8 cellular contexts compared by ENCODE assay signal in the genomic region with DNA sequence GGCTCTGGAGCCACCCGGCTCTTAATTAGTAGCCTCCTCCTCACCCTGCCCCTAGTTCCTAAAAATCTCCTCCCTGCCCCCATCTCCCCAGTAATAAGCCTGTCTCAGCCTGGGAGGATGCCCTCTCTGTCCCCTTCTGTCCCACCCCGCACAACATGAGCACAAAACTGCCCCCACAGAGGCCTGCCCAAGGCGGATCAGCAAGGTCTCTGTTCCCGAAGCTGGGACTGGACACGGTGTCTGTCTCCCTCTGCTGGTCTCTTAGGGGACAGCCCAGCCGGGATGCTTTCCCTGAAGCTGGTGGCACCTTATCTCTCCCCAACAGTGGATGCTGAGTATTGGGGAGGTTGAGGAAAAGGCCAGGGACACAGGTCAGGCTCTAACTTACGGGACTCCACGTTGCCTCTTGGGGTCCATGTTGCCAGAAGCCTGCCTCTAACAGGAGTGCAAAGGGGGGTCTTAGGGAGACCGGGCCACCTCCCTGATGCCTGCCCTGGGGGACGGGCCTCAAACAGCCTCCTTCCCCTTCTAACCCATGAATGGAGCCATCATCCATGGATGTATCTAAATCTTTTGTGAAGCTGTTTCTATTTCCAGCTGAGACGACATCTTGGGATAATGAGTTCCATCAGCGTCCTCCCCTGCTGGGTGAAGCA. TPM values are rescaled to one million over a fixed set of nuclear protein-coding genes. Genes with fewer than 3 reads are reported as not detected.
DNase-seq lines count a peak whose midpoint lies in the region; ATAC-seq and TF ChIP-seq lines count a peak whose summit lies in the region.

No MANE protein-coding gene starts in this region.

- POLR2A ChIA-PET in activated CD8-positive, alpha-beta T cell treated with anti-CD3 and anti-CD28 coated beads for 36 hours (lab: Charles Lee) = interaction anchor here (0.6 to 3.3 kb wide), 9 partner anchors 12 to 119 kb away, joined by 3 to 16 read pairs (median 6); partner anchors contain the start of genes POLD4, PPP1CA and TBC1D10C

- H3K4me2 ChIP-seq in mesendoderm (ENCODE audit: low read length) = no peak overlapping the region

- H3K4me3 ChIP-seq in mesendoderm (ENCODE audit: low read length) = no peak overlapping the region

- H4K5ac ChIP-seq in mesendoderm (ENCODE audit: low read length) = no peak overlapping the region

- H3K27ac Mint-ChIP-seq in activated CD8-positive, alpha-beta T cell treated with anti-CD3 and anti-CD28 coated beads for 36 hours = no peak overlapping the region

- no peak overlapping the region for H2BK15ac ChIP-seq in mesendoderm (replicated peaks; ENCODE audit: low read depth)

- CTCF ChIA-PET in activated CD8-positive, alpha-beta T cell treated with anti-CD3 and anti-CD28 coated beads for 36 hours (lab: Charles Lee) = interaction anchor here (0.6 to 30.8 kb wide), 37 partner anchors 11 to 215 kb away, joined by 3 to 883 read pairs (median 4); partner anchors contain the start of genes ANKRD13D, CLCF1, POLD4 and PPP1CA

- TF ChIP-seq CTCF in activated CD8-positive, alpha-beta T cell treated with anti-CD3 and anti-CD28 coated beads for 36 hours (IDR thresholded peaks at IDR 0.05) = peak; percentile 94

- H3K79me2 ChIP-seq in mesendoderm (ENCODE audit: control insufficient read depth, insufficient read depth, low read length) = no peaks in the 10 kb centered on the region

- no peak overlapping the region for H2BK120ac ChIP-seq in mesendoderm (ENCODE audit: low read depth, low read length)

- H3K36me3 Mint-ChIP-seq in activated CD8-positive, alpha-beta T cell treated with anti-CD3 and anti-CD28 coated beads for 36 hours (ENCODE audit: low read depth) = no peaks in the 10 kb centered on the region

- H3K4ac ChIP-seq in mesendoderm (ENCODE audit: low read depth, low read length) = no peak overlapping the region

- H4K8ac ChIP-seq in mesendoderm (ENCODE audit: low read depth, low read length) = no peak overlapping the region

- no peaks in the 10 kb centered on the region for H3K27me3 ChIP-seq in mesendoderm (ENCODE audit: insufficient read depth, low read length, poor library complexity)

- DNase-seq in DMS114 treated with DMSO at 0.1 percent for 48 hours (lab: John Stamatoyannopoulos, UW; ENCODE audit: unreplicated experiment) = peak; percentile 82
- peak; percentile 83 for DNase-seq in NCI-H82 (lab: John Stamatoyannopoulos, UW)
- peak; percentile 90 for DNase-seq in activated CD8-positive, alpha-beta T cell treated with anti-CD3 and anti-CD28 coated beads for 36 hours
- DNase-seq in effector CD8-positive, alpha-beta T cell (lab: John Stamatoyannopoulos, UW) = peak; percentile 73
- peak; percentile 80 for DNase-seq in mesendoderm
- peak; percentile 64 to 70 for DNase-seq in stimulated activated CD8-positive, alpha-beta memory T cell treated with anti-CD3 and anti-CD28 coated beads, Interleukin-4, amount 100 ng/mL, for 1 hour (ENCODE audit: low read depth in 2 of 2, low spot score in 1 of 2)

- no peak overlapping the region for H3K23ac ChIP-seq in mesendoderm (ENCODE audit: low read length)

- no peaks in the 10 kb centered on the region for H3K27me3 Mint-ChIP-seq in activated CD8-positive, alpha-beta T cell treated with anti-CD3 and anti-CD28 coated beads for 36 hours

- no CpG with 5 or more reads among the region's 12 CpGs for WGBS in mesendoderm (ENCODE audit: extremely low coverage, insufficient coverage, low lambda C conversion rate)

- ATAC-seq in HG02642 (IDR thresholded peaks at IDR 0.05; ENCODE audit: poor library complexity, unreplicated experiment) (peak; percentile 57), HG03565 (IDR thresholded peaks at IDR 0.05; ENCODE audit: unreplicated experiment) (no peak)
- peak; percentile 95 for ATAC-seq in activated CD8-positive, alpha-beta T cell treated with anti-CD3 and anti-CD28 coated beads for 36 hours

- no peaks in the 10 kb centered on the region for H3K79me1 ChIP-seq in mesendoderm (ENCODE audit: low read length)

- H3K56ac ChIP-seq in mesendoderm (ENCODE audit: low read length) = no peak overlapping the region

- H3K9me3 Mint-ChIP-seq in activated CD8-positive, alpha-beta T cell treated with anti-CD3 and anti-CD28 coated beads for 36 hours = no peaks in the 10 kb centered on the region

- no peak overlapping the region for H2BK5ac ChIP-seq in mesendoderm (ENCODE audit: low read length)

- no peak overlapping the region for H3K4me3 Mint-ChIP-seq in activated CD8-positive, alpha-beta T cell treated with anti-CD3 and anti-CD28 coated beads for 36 hours

- no peak overlapping the region for H3K27ac ChIP-seq in mesendoderm (ENCODE audit: low read depth, low read length)

- no peak overlapping the region for H2AK5ac ChIP-seq in mesendoderm (ENCODE audit: low read length)

- H3K9ac ChIP-seq in mesendoderm (ENCODE audit: low read length) = no peak overlapping the region

- no peak overlapping the region for H3K18ac ChIP-seq in mesendoderm (ENCODE audit: low read length)

- peaks cover 2% of the 10 kb centered on the region for H3K4me1 Mint-ChIP-seq in activated CD8-positive, alpha-beta T cell treated with anti-CD3 and anti-CD28 coated beads for 36 hours (ENCODE audit: low read depth)

- H3K4me1 ChIP-seq in mesendoderm (ENCODE audit: control insufficient read depth, low read depth, low read length) = peaks cover 9% of the 10 kb centered on the region

- intact Hi-C loops in activated CD8-positive, alpha-beta T cell treated with anti-CD3 and anti-CD28 coated beads for 36 hours (cut with micrococcal nuclease) = loop anchor here (1.0 kb wide), 1 partner anchor 26 kb away; no protein-coding TSS in a partner anchor

- H3K36me3 ChIP-seq in mesendoderm (ENCODE audit: control insufficient read depth, insufficient read depth, low read length) = no peaks in the 10 kb centered on the region

RNA-seq across cellular contexts. Expression of gene RAD9A, which starts 9.2 kb away (rescaled TPM):
- total RNA-seq in activated CD8-positive, alpha-beta T cell treated with anti-CD3 and anti-CD28 coated beads for 36 hours = 10 to 100 TPM; 29.7 to 30.6 TPM
- 16.4 TPM for polyA plus RNA-seq in mesendoderm (2013, experiment 1 of 2)
- polyA plus RNA-seq in mesendoderm (2013, experiment 2 of 2) = 14.7 TPM

RNA-seq across cellular contexts. Expression of gene CLCF1, which starts 9.2 kb away (rescaled TPM):
- under 1 TPM; 0.79 to 0.81 TPM for total RNA-seq in activated CD8-positive, alpha-beta T cell treated with anti-CD3 and anti-CD28 coated beads for 36 hours
- polyA plus RNA-seq in mesendoderm (2013, experiment 1 of 2) = 1.3 TPM
- polyA plus RNA-seq in mesendoderm (2013, experiment 2 of 2) = 1.2 TPM

RNA-seq across cellular contexts. Expression of gene PPP1CA, which starts 19.0 kb away (rescaled TPM):
- 100 to 1,000 TPM; 249 to 258 TPM for total RNA-seq in activated CD8-positive, alpha-beta T cell treated with anti-CD3 and anti-CD28 coated beads for 36 hours
- polyA plus RNA-seq in mesendoderm (2013, experiment 1 of 2) = 216 TPM
- polyA plus RNA-seq in mesendoderm (2013, experiment 2 of 2) = 212 TPM

RNA-seq across cellular contexts. Expression of gene TBC1D10C, which starts 21.3 kb away (rescaled TPM):
- 100 to 1,000 TPM; 138 to 144 TPM for total RNA-seq in activated CD8-positive, alpha-beta T cell treated with anti-CD3 and anti-CD28 coated beads for 36 hours
- polyA plus RNA-seq in mesendoderm (2013, experiment 1 of 2) = 0.39 TPM
- 0.41 TPM for polyA plus RNA-seq in mesendoderm (2013, experiment 2 of 2)

RNA-seq across cellular contexts. Expression of gene POLD4, which starts 29.3 kb away (rescaled TPM):
- total RNA-seq in activated CD8-positive, alpha-beta T cell treated with anti-CD3 and anti-CD28 coated beads for 36 hours = 10 to 100 TPM; 34.1 to 36.1 TPM
- 16.0 TPM for polyA plus RNA-seq in mesendoderm (2013, experiment 1 of 2)
- polyA plus RNA-seq in mesendoderm (2013, experiment 2 of 2) = 16.4 TPM
